38 cellular contexts compared by ENCODE assay signal in the genomic region with DNA sequence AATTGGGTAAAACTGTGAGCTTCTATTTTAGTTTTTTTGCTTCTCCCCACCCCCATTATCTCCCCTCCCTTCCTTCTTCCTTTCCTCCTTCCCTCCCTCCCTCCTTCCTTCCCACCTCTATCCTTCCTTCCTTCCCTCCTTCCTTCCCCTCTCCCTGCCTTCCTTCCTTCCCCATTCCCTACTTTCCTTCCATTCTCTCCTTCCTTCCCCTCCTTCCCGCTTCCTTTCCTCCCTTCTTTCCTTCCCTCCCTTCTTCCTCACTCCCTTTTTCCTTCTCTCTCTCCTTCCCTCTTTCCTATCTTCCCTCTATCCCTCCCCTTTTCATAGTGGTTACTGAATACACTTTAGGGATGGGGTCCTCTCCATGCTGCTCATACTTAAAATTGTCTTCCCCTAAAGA. TPM values are rescaled to one million over a fixed set of nuclear protein-coding genes. Genes with fewer than 3 reads are reported as not detected.
"Had no signal": no experiment of that assay in that cellular context is flagged by ENCODE, and none has a peak within 500 bp of the region (broad histone marks: within the 10 kb centered on the region; RNA-seq: fewer than 3 reads in every experiment).

No MANE protein-coding gene starts in this region.

- DNase-seq: Karpas-422, Kasumi-1, MG63, MM.1S, MV-4-11, NCI-H1048, NCI-H1092, NCI-H1092 treated with DMSO at 0.1 percent for 48 hours, NCI-H1105, NCI-H1105 treated with DMSO at 0.1 percent for 48 hours, NCI-H1417, NCI-H1417 treated with DMSO at 0.1 percent for 48 hours, NCI-H1436, NCI-H1436 treated with DMSO at 0.1 percent for 48 hours, NCI-H146, NCI-H1694, NCI-H1694 treated with DMSO at 0.1 percent for 48 hours, NCI-H187, NCI-H187 treated with DMSO at 0.1 percent for 48 hours, NCI-H1930, NCI-H2029, NCI-H2029 treated with DMSO at 0.1 percent for 48 hours, NCI-H2081, NCI-H2081 treated with DMSO at 0.1 percent for 48 hours, NCI-H2107, NCI-H2171, NCI-H2171 treated with DMSO at 0.1 percent for 48 hours, NCI-H2227 treated with DMSO at 0.1 percent for 48 hours, NCI-H226, NCI-H345, NCI-H446, NCI-H446 treated with DMSO at 0.1 percent for 48 hours, NCI-H510A, NCI-H510A treated with DMSO at 0.1 percent for 48 hours had no signal

- H3K4me3 ChIP-seq: MG63 had no signal

- H3K27me3 ChIP-seq: MG63 had no signal

RNA-seq across cellular contexts. Expression of a gene that starts 40.4 kb away (rescaled TPM):
- total RNA-seq: LHCN-M2, M059J, MCF 10A, NCI-H460 had no signal
